7 cellular contexts compared by ENCODE assay signal in the genomic region with DNA sequence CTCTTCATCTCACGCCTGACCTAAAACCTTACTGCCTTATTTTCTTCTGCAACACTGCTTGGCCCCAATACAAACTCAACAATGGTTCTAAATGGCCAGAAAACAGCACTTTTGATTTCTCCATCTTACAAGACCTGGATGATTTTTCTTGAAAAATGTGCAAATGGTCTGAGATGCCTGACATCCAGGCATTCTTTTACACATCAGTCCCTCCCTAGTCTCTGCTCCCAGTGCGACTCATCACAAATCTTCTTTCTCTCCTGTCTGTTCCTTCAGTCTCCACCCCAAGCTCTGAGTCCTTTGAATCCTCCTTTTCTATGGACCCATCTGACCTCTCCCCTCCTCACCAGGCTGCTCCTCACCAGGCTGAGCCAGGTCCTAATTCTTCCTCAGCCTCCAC.
DNase-seq lines count a peak whose midpoint lies in the region; FAIRE-seq and TF ChIP-seq lines count a peak whose summit lies in the region.
"Not testable (repeated sequence)": the region's sequence is repeated elsewhere in the genome, so short reads cannot be mapped to it uniquely, and the experiment has no call there.

No MANE protein-coding gene starts in this region.

- TF ChIP-seq CTCF in epithelial cell of esophagus (IDR thresholded peaks at IDR 0.05; ENCODE audit: insufficient read depth, low read depth, low read length, missing control alignments); fibroblast of pulmonary artery (IDR thresholded peaks at IDR 0.05; ENCODE audit: low read length, missing control alignments); smooth muscle cell (IDR thresholded peaks at IDR 0.05; ENCODE audit: borderline replicate concordance, insufficient read depth, poor library complexity, severe bottlenecking): not testable (repeated sequence)

- not testable (repeated sequence) for H2BK12ac ChIP-seq in mesenchymal stem cell (ENCODE audit: low read length in 2 of 2)

- not testable (repeated sequence) for H4K8ac ChIP-seq in mesenchymal stem cell (ENCODE audit: low read length)

- H3F3A ChIP-seq in smooth muscle cell (ENCODE audit: low read depth), result not testable (repeated sequence)

- not testable (repeated sequence) for H4K20me1 ChIP-seq in smooth muscle cell (ENCODE audit: low read depth)

- H3K27me3 ChIP-seq in adipocyte (replicated peaks; ENCODE audit: control insufficient read depth, insufficient read depth, low read length); mesenchymal stem cell (ENCODE audit: control insufficient read depth in 1 of 2, insufficient read depth in 1 of 2, low read length in 2 of 2); smooth muscle cell (ENCODE audit: low read depth): not testable (repeated sequence)

- peak overlapping the region; percentile 43 for H3K27ac ChIP-seq in mesenchymal stem cell (ENCODE audit: low read length, poor library complexity, severe bottlenecking)
- peak overlapping the region; percentile 40 for H3K27ac ChIP-seq in smooth muscle cell (ENCODE audit: low read depth)

- H3K14ac ChIP-seq in mesenchymal stem cell (ENCODE audit: low read length in 2 of 2), result not testable (repeated sequence)

- H3K9ac ChIP-seq in adipocyte (ENCODE audit: low read length), result peak overlapping the region; percentile 75
- H3K9ac ChIP-seq in mesenchymal stem cell (ENCODE audit: low read length); smooth muscle cell (ENCODE audit: low read depth): not testable (repeated sequence)

- not testable (repeated sequence) for H3K18ac ChIP-seq in mesenchymal stem cell (ENCODE audit: low read depth in 1 of 2, low read length in 2 of 2)

- H2BK15ac ChIP-seq in mesenchymal stem cell (ENCODE audit: low read depth, poor library complexity, severe bottlenecking), result not testable (repeated sequence)

- not testable (repeated sequence) for H4K91ac ChIP-seq in mesenchymal stem cell (ENCODE audit: low read length)

- 86% methylated on average over 2 of the region's 2 CpGs for WGBS in mesenchymal stem cell
- 94% methylated on average over 2 of the region's 2 CpGs for WGBS in smooth muscle cell (ENCODE audit: low lambda C conversion rate)

- H2BK5ac ChIP-seq in mesenchymal stem cell (ENCODE audit: low read depth, low read length, poor library complexity, severe bottlenecking), result not testable (repeated sequence)

- not testable (repeated sequence) for H3K4me3 ChIP-seq in adipocyte (ENCODE audit: low read length); epithelial cell of esophagus (ENCODE audit: low read length); fibroblast of pulmonary artery (replicated peaks; ENCODE audit: low read depth, low read length); mesenchymal stem cell (ENCODE audit: insufficient read depth in 1 of 2, low read depth in 1 of 2, low read length in 2 of 2); smooth muscle cell

- H3K36me3 ChIP-seq in adipocyte (ENCODE audit: control insufficient read depth, insufficient read depth, low read length, severe bottlenecking); mesenchymal stem cell (ENCODE audit: control insufficient read depth in 1 of 2, insufficient read depth in 2 of 2, low read depth in 1 of 2, low read length in 2 of 2); smooth muscle cell (ENCODE audit: low read depth): not testable (repeated sequence)

- H3K79me2 ChIP-seq in smooth muscle cell (ENCODE audit: low read depth), result not testable (repeated sequence)

- H2AK5ac ChIP-seq in mesenchymal stem cell (ENCODE audit: low read length, severe bottlenecking), result not testable (repeated sequence)

- H3K4me2 ChIP-seq in mesenchymal stem cell (ENCODE audit: low read length, poor library complexity, severe bottlenecking); smooth muscle cell: not testable (repeated sequence)

- H3K79me1 ChIP-seq in mesenchymal stem cell (replicated peaks; ENCODE audit: low read length, poor library complexity, severe bottlenecking), result not testable (repeated sequence)

- H3K23ac ChIP-seq in mesenchymal stem cell (ENCODE audit: low read length in 2 of 2), result not testable (repeated sequence)

- H2AFZ ChIP-seq in mesenchymal stem cell (ENCODE audit: low read depth, low read length); smooth muscle cell (ENCODE audit: low read depth): not testable (repeated sequence)

- not testable (repeated sequence) for H3K4ac ChIP-seq in mesenchymal stem cell (ENCODE audit: low read depth in 1 of 2, low read length in 2 of 2)

- DNase-seq in EH (ENCODE audit: low read depth) (peak; percentile 81), RCC 7860 (ENCODE audit: low spot score) (peak; percentile 17), adipocyte (ENCODE audit: low read depth) (peak; percentile 14), epithelial cell of esophagus (ENCODE audit: low read depth) (peak; percentile 6), fibroblast of pulmonary artery (ENCODE audit: low read depth) (peak; percentile 8)
- DNase-seq in mesenchymal stem cell; smooth muscle cell (lab: John Stamatoyannopoulos, UW; ENCODE audit: unreplicated experiment): not testable (repeated sequence)

- H3K9me3 ChIP-seq in adipocyte (ENCODE audit: control insufficient read depth, low read length); smooth muscle cell (replicated peaks; ENCODE audit: low read depth): not testable (repeated sequence)
- peaks cover 12% of the 10 kb centered on the region for H3K9me3 ChIP-seq in mesenchymal stem cell (ENCODE audit: control insufficient read depth, low read length)

- peaks cover 13% of the 10 kb centered on the region for H3K4me1 ChIP-seq in adipocyte (ENCODE audit: control insufficient read depth, insufficient read depth, low read length)
- not testable (repeated sequence) for H3K4me1 ChIP-seq in mesenchymal stem cell (ENCODE audit: control insufficient read depth, insufficient read depth, low read depth, low read length); smooth muscle cell (ENCODE audit: low read depth)

- H2BK120ac ChIP-seq in mesenchymal stem cell (ENCODE audit: low read depth, low read length), result not testable (repeated sequence)

- FAIRE-seq in RCC 7860 (lab: Jason Lieb, UNC), result not testable (repeated sequence)
